ENCODE assay signal across 25 cellular contexts in the genomic region with DNA sequence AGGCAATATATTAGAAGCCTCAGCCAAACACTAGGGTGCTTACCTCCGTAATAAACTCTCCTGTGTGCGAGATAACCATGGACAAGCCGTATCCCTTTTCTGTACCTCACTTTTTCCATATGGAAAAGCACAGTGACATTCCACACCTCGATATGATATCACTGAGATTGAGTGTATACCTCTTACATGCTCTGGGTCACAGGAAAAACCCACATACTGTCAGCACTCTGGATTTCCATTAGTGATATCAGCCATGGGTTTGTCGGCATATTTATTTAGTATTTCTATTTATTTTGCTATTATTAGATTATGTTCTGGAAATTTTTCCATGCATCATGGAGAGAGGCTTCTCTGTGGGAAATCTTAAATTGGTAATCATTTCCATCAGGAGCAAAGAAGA.
"Had no signal": no experiment of that assay in that cellular context is flagged by ENCODE, and none has a peak within 500 bp of the region (broad histone marks: within the 10 kb centered on the region; RNA-seq: fewer than 3 reads in every experiment).

No MANE protein-coding gene starts in this region.

- H3K4me3 ChIP-seq: esophagus squamous epithelium, gastroesophageal sphincter, left ventricle myocardium inferior, lower lobe of right lung, pancreas, suprapubic skin, thyroid gland had no signal

- DNase-seq: esophagus squamous epithelium; foreskin fibroblast; glutamatergic neuron; immature natural killer cell; left ventricle myocardium inferior; lower lobe of right lung; naive thymus-derived CD4-positive, alpha-beta T cell; nucleus accumbens; pancreas; right cardiac atrium; stimulated activated CD4-positive, alpha-beta T cell treated with anti-CD3 and anti-CD28 coated beads, Interleukin-4, amount 100 ng/mL, for 1 hour; stimulated activated CD8-positive, alpha-beta memory T cell treated with anti-CD3 and anti-CD28 coated beads, Interleukin-4, amount 100 ng/mL, for 48 hours; stimulated activated naive CD8-positive, alpha-beta T cell treated with anti-CD3 and anti-CD28 coated beads, Interleukin-15, Interleukin-2, amounts not matched to agents 100 U/mL and 50 U/mL, for 24 hours; thyroid gland had no signal

- FAIRE-seq: colon, keratinocyte, pancreas, urothelium cell line had no signal

- H3K27me3 Mint-ChIP-seq: progenitor cell of endocrine pancreas had no signal

- H3K9me3 Mint-ChIP-seq: immature natural killer cell; memory B cell; neural crest cell; stimulated activated effector memory CD8-positive, alpha-beta T cell treated with anti-CD3 and anti-CD28 coated beads, Interleukin-12 subunit alpha, Interleukin-12 subunit beta, amount 100 ng/mL, for 72 hours; type B pancreatic cell had no signal

- H3K4me1 ChIP-seq: suprapubic skin, thyroid gland had no signal

- H3K36me3 Mint-ChIP-seq: immature natural killer cell; naive thymus-derived CD4-positive, alpha-beta T cell; stimulated activated effector memory CD8-positive, alpha-beta T cell treated with anti-CD3 and anti-CD28 coated beads, Interleukin-12 subunit alpha, Interleukin-12 subunit beta, amount 100 ng/mL, for 72 hours; type B pancreatic cell had no signal

- H3K4me1 Mint-ChIP-seq: immature natural killer cell; stimulated activated effector memory CD8-positive, alpha-beta T cell treated with anti-CD3 and anti-CD28 coated beads, Interleukin-12 subunit alpha, Interleukin-12 subunit beta, amount 100 ng/mL, for 72 hours had no signal

- H3K27me3 ChIP-seq: gastroesophageal sphincter, pancreas, suprapubic skin, thyroid gland had no signal

- H3K9me3 ChIP-seq: esophagus squamous epithelium, gastroesophageal sphincter, left ventricle myocardium inferior, lower lobe of right lung, pancreas, suprapubic skin, thyroid gland had no signal

- H3K4me3 Mint-ChIP-seq: dendritic cell treated with granulocyte-macrophage colony-stimulating factor and Interleukin-4, amounts not matched to agents 40 ng/mL and 50 ng/mL, for 4 days; immature natural killer cell; memory B cell; naive thymus-derived CD4-positive, alpha-beta T cell; stimulated activated effector memory CD8-positive, alpha-beta T cell treated with anti-CD3 and anti-CD28 coated beads, Interleukin-12 subunit alpha, Interleukin-12 subunit beta, amount 100 ng/mL, for 72 hours had no signal

- H3K36me3 ChIP-seq: esophagus squamous epithelium, gastroesophageal sphincter, left ventricle myocardium inferior, lower lobe of right lung, pancreas, suprapubic skin, thyroid gland had no signal

- H3K27ac ChIP-seq: esophagus squamous epithelium, gastroesophageal sphincter, left ventricle myocardium inferior, lower lobe of right lung, pancreas, suprapubic skin, thyroid gland had no signal

- H3K27ac Mint-ChIP-seq: dendritic cell treated with granulocyte-macrophage colony-stimulating factor and Interleukin-4, amounts not matched to agents 40 ng/mL and 50 ng/mL, for 4 days; immature natural killer cell; memory B cell; progenitor cell of endocrine pancreas; stimulated activated effector memory CD8-positive, alpha-beta T cell treated with anti-CD3 and anti-CD28 coated beads, Interleukin-12 subunit alpha, Interleukin-12 subunit beta, amount 100 ng/mL, for 72 hours had no signal
